4 cellular contexts compared by ENCODE assay signal in the genomic region with DNA sequence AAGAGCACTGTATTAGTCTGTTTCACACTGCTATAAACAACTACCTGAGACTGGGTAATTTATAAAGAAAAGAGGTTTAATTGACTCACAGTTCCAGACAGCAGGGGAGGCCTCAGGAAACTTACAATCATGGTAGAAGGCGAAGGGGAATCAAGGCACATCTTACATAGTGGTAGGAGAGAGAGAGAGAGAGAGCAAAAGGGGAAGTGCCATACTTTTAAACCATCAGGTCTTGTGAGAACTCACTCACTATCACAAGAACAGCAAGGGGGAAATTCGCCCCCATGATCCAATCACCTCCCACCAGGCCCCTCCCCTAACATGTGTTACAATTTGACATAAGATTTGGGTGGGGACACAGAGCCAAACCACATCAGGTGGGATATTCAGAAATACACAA. TPM values are rescaled to one million over a fixed set of nuclear protein-coding genes. Genes with fewer than 3 reads are reported as not detected.
"Had no signal": no experiment of that assay in that cellular context is flagged by ENCODE, and none has a peak within 500 bp of the region (broad histone marks: within the 10 kb centered on the region; RNA-seq: fewer than 3 reads in every experiment).

No MANE protein-coding gene starts in this region.

RNA-seq across cellular contexts. Expression of a gene that starts 43.7 kb away (rescaled TPM):
- total RNA-seq: GM23248, H9, HT-29, IMR-90 had no signal
- polyA plus RNA-seq: GM23248, IMR-90 had no signal
